ENCODE assay signal across 9 cellular contexts in the genomic region with DNA sequence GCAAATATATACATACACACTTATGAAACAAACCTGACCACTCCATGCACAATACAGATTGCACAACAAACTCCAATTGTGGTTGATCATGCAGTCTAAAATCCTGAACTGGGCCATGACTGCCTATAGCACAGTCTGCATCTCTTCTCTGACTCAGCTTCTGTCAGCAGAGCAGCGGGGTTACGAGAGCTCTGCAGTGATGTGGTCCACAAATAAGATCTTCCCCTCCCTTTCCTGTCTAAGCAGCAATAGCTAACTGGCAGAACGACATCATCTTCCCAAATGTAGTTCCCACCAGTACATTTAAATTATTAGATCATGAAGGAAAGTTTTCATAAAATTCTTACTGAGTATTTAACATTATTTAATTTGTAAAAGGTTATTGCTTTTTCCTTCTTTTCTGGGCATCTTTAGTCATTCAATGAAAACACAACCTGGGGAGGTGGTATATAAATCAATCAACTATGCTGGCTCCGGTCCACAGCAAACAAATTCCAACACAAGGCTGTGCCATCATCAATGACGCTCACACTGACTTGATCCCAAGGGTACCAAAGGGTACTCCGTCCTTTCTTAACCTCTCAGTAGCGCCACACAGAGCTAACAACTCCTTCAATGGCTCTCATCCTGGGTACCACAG. TPM values are rescaled to one million over a fixed set of nuclear protein-coding genes. Genes with fewer than 3 reads are reported as not detected.
DNase-seq lines count a peak whose midpoint lies in the region; ATAC-seq lines count a peak whose summit lies in the region.
"Had no signal": no experiment of that assay in that cellular context is flagged by ENCODE, and none has a peak within 500 bp of the region (broad histone marks: within the 10 kb centered on the region; RNA-seq: fewer than 3 reads in every experiment).

No MANE protein-coding gene starts in this region.

- H3K36me3 ChIP-seq in adipocyte (ENCODE audit: control insufficient read depth, insufficient read depth, low read length, severe bottlenecking): no peaks in the 10 kb centered on the region

- no peaks in the 10 kb centered on the region for H3K36me3 Mint-ChIP-seq in stimulated activated memory B cell treated with anti-CD40 and anti-IgM and Interleukin-4, amounts not matched to agents 10 μg/mL and 1 μg/mL and 100 μg/mL, for 72 hours

- H3K4me1 ChIP-seq in adipocyte (ENCODE audit: control insufficient read depth, insufficient read depth, low read length): peaks cover 38% of the 10 kb centered on the region

- H3K27ac Mint-ChIP-seq in stimulated activated memory B cell treated with anti-CD40 and anti-IgM and Interleukin-4, amounts not matched to agents 10 μg/mL and 1 μg/mL and 100 μg/mL, for 72 hours: no peak overlapping the region
- H3K27ac Mint-ChIP-seq: dendritic cell treated with granulocyte-macrophage colony-stimulating factor and Interleukin-4, amounts not matched to agents 40 ng/mL and 50 ng/mL, for 4 days had no signal

- no peaks in the 10 kb centered on the region for H3K27me3 Mint-ChIP-seq in stimulated activated memory B cell treated with anti-CD40 and anti-IgM and Interleukin-4, amounts not matched to agents 10 μg/mL and 1 μg/mL and 100 μg/mL, for 72 hours
- H3K27me3 Mint-ChIP-seq: dendritic cell treated with granulocyte-macrophage colony-stimulating factor and Interleukin-4, amounts not matched to agents 40 ng/mL and 50 ng/mL, for 4 days had no signal

- H3K4me3 ChIP-seq in adipocyte (ENCODE audit: low read length): peak overlapping the region; percentile 0

- H3K4me1 Mint-ChIP-seq in stimulated activated memory B cell treated with anti-CD40 and anti-IgM and Interleukin-4, amounts not matched to agents 10 μg/mL and 1 μg/mL and 100 μg/mL, for 72 hours: peaks cover 22% of the 10 kb centered on the region

- no peaks in the 10 kb centered on the region for H3K9me3 ChIP-seq in adipocyte (ENCODE audit: control insufficient read depth, low read length)

- DNase-seq in Ammon's horn (ENCODE audit: low spot score): peak; percentile 67
- peak; percentile 89 for DNase-seq in MV-4-11 (lab: John Stamatoyannopoulos, UW)
- peak; percentile 95 for DNase-seq in adipocyte (ENCODE audit: low read depth)
- DNase-seq in left lobe of liver (ENCODE audit: low spot score): no peak
- no peak for DNase-seq in GOT3 (lab: John Stamatoyannopoulos, UW)
- DNase-seq in KG1 (lab: John Stamatoyannopoulos, UW): no peak

- no peaks in the 10 kb centered on the region for H3K9me3 Mint-ChIP-seq in stimulated activated memory B cell treated with anti-CD40 and anti-IgM and Interleukin-4, amounts not matched to agents 10 μg/mL and 1 μg/mL and 100 μg/mL, for 72 hours
- H3K9me3 Mint-ChIP-seq: dendritic cell treated with granulocyte-macrophage colony-stimulating factor and Interleukin-4, amounts not matched to agents 40 ng/mL and 50 ng/mL, for 4 days had no signal

- H3K4me3 Mint-ChIP-seq in stimulated activated memory B cell treated with anti-CD40 and anti-IgM and Interleukin-4, amounts not matched to agents 10 μg/mL and 1 μg/mL and 100 μg/mL, for 72 hours: no peak overlapping the region
- H3K4me3 Mint-ChIP-seq: dendritic cell treated with granulocyte-macrophage colony-stimulating factor and Interleukin-4, amounts not matched to agents 40 ng/mL and 50 ng/mL, for 4 days had no signal

- H3K27me3 ChIP-seq in adipocyte (replicated peaks; ENCODE audit: control insufficient read depth, insufficient read depth, low read length): no peaks in the 10 kb centered on the region

- ATAC-seq in GM19025 (IDR thresholded peaks at IDR 0.05; ENCODE audit: low read depth, unreplicated experiment): peak; percentile 48
- ATAC-seq in left lobe of liver: peak; percentile 65
- ATAC-seq in stimulated activated memory B cell treated with anti-CD40 and anti-IgM and Interleukin-4, amounts not matched to agents 10 μg/mL and 1 μg/mL and 100 μg/mL, for 72 hours: no peak

- H3K9ac ChIP-seq in adipocyte (ENCODE audit: low read length): no peak overlapping the region

RNA-seq across cellular contexts. Expression of a gene that starts 17.1 kb away (rescaled TPM):
- 26.7 TPM for total RNA-seq in left lobe of liver

Comparison
In these comparisons a context has a peak if more than half of its experiments do, and no peak if none do; other contexts are left out.
1. DNase-seq: peak in Ammon's horn (single experiment), MV-4-11 (single experiment) and adipocyte (single experiment); none in left lobe of liver (single experiment), GOT3 (single experiment) and KG1 (single experiment).